8 cellular contexts compared by ENCODE assay signal in the genomic region with DNA sequence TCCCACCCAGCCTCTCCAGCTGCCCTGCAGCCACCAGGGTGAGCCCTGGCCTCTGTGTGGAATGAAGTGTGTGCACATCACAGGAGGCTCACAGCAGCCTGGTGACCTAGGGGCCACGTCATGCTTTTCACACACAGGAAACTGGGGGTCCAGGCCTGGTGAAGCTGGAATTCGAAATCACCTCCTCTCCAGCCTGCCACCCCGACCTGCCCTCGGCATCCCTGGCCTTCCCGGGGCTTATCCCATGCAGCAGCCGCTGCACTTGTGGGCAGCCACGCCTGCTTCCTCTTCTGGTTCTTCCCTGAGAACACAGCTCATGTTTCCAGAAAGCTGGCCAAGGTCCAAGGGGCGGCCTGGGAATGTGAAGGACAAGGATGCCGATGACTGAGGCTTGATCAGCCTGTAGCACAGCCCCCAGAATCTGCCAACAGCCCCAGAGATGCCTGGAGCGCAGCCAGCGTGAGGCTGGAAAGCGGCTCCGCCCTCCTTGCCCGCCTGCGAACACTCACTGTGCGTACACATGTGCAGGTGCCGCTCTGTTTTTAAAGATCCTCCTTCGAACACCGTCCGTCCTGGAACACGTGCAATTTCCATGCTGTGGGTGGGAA. TPM values are rescaled to one million over a fixed set of nuclear protein-coding genes. Genes with fewer than 3 reads are reported as not detected.
DNase-seq lines count a peak whose midpoint lies in the region; ATAC-seq and TF ChIP-seq lines count a peak whose summit lies in the region.

No MANE protein-coding gene starts in this region.

- no peaks in the 10 kb centered on the region for H3K9me2 ChIP-seq in GM23338 (ENCODE audit: insufficient read depth)

- no peak overlapping the region; the same call in 2 of the 3 replicates for H3K4me3 Mint-ChIP-seq in GM23338
- no peak overlapping the region for H3K4me3 Mint-ChIP-seq in activated naive CD8-positive, alpha-beta T cell treated with anti-CD3 and anti-CD28 coated beads, Interleukin-2, amount 50 U/mL, for 24 hours

- no peaks in the 10 kb centered on the region for H3K9me3 Mint-ChIP-seq in GM23338
- no peaks in the 10 kb centered on the region for H3K9me3 Mint-ChIP-seq in activated naive CD8-positive, alpha-beta T cell treated with anti-CD3 and anti-CD28 coated beads, Interleukin-2, amount 50 U/mL, for 24 hours

- no peak for ATAC-seq in GM23338
- no peak for ATAC-seq in activated naive CD8-positive, alpha-beta T cell treated with anti-CD3 and anti-CD28 coated beads, Interleukin-2, amount 50 U/mL, for 24 hours

- H4K20me1 ChIP-seq in GM23338 (replicated peaks; ENCODE audit: insufficient read depth): no peaks in the 10 kb centered on the region

- no peak overlapping the region for H3K4me3 ChIP-seq in GM23338

- peaks cover 3% of the 10 kb centered on the region; the same call in 1 of the 2 replicates for H3K4me1 ChIP-seq in GM23338 (ENCODE audit: insufficient read depth)

- no peaks in the 10 kb centered on the region for H3F3A ChIP-seq in GM23338 (replicated peaks; ENCODE audit: low read depth)

- H3K36me3 Mint-ChIP-seq in GM23338 (ENCODE audit: low read depth): no peaks in the 10 kb centered on the region
- no peaks in the 10 kb centered on the region for H3K36me3 Mint-ChIP-seq in activated naive CD8-positive, alpha-beta T cell treated with anti-CD3 and anti-CD28 coated beads, Interleukin-2, amount 50 U/mL, for 24 hours (ENCODE audit: low read depth)

- H3K27ac ChIP-seq in GM23338 (ENCODE audit: low read depth): no peak overlapping the region

- peaks cover 19% of the 10 kb centered on the region for H3K27me3 Mint-ChIP-seq in GM23338 (ENCODE audit: insufficient read depth, low read depth, poor library complexity)
- peaks cover 12% of the 10 kb centered on the region for H3K27me3 Mint-ChIP-seq in activated naive CD8-positive, alpha-beta T cell treated with anti-CD3 and anti-CD28 coated beads, Interleukin-2, amount 50 U/mL, for 24 hours

- H3K4me1 Mint-ChIP-seq in GM23338: peaks cover 5% of the 10 kb centered on the region; the same call in 2 of the 3 replicates
- H3K4me1 Mint-ChIP-seq in activated naive CD8-positive, alpha-beta T cell treated with anti-CD3 and anti-CD28 coated beads, Interleukin-2, amount 50 U/mL, for 24 hours: peaks cover 4% of the 10 kb centered on the region

- H3K79me2 ChIP-seq in GM23338 (replicated peaks; ENCODE audit: insufficient read depth): no peaks in the 10 kb centered on the region

- H3K36me3 ChIP-seq in GM23338 (ENCODE audit: insufficient read depth): no peaks in the 10 kb centered on the region

- no peak overlapping the region for H2AFZ ChIP-seq in GM23338

- TF ChIP-seq CTCF in GM23338 (conservative IDR thresholded peaks at IDR 0.05; ENCODE audit: low read depth in 2 of 2): no peak

- H3K27ac Mint-ChIP-seq in GM23338: no peak overlapping the region
- no peak overlapping the region for H3K27ac Mint-ChIP-seq in activated naive CD8-positive, alpha-beta T cell treated with anti-CD3 and anti-CD28 coated beads, Interleukin-2, amount 50 U/mL, for 24 hours

- peaks cover 15% of the 10 kb centered on the region for H3K27me3 ChIP-seq in GM23338 (ENCODE audit: insufficient read depth)

- no peak overlapping the region for H3K4me2 ChIP-seq in GM23338

- peak; percentile 78 for DNase-seq in HCEC 1CT
- DNase-seq in NCI-H524 (lab: John Stamatoyannopoulos, UW): peak; percentile 91 to 95
- DNase-seq in epidermal melanocyte (ENCODE audit: insufficient read length, low spot score): peak; percentile 86
- DNase-seq in non-pigmented ciliary epithelial cell (ENCODE audit: low read depth): peak; percentile 63
- DNase-seq in stimulated activated CD4-positive, alpha-beta T cell treated with anti-CD3 and anti-CD28 coated beads, Interleukin-4, amount 100 ng/mL, for 1 hour: no peak
- DNase-seq in stimulated activated CD4-positive, alpha-beta T cell treated with anti-CD3 and anti-CD28 coated beads, Interleukin-1b, Interleukin-23, amount 100 ng/mL, for 48 hours: no peak
- DNase-seq in GM23338 (ENCODE audit: low spot score): no peak
- no peak for DNase-seq in activated naive CD8-positive, alpha-beta T cell treated with anti-CD3 and anti-CD28 coated beads, Interleukin-2, amount 50 U/mL, for 24 hours

TF ChIP-seq in GM23338, 12 proteins besides CTCF, POLR2A, EP300 and RAD21:
- TF ChIP-seq STAT1 (IDR thresholded peaks at IDR 0.05; ENCODE audit: unreplicated experiment) (no peak), NANOG (IDR thresholded peaks at IDR 0.05; ENCODE audit: borderline replicate concordance) (no peak), EZH2phosphoT487 (IDR thresholded peaks at IDR 0.05; ENCODE audit: unreplicated experiment) (no peak), JUNB (IDR thresholded peaks at IDR 0.05; ENCODE audit: unreplicated experiment) (no peak)
- TF ChIP-seq, protein P1, sequence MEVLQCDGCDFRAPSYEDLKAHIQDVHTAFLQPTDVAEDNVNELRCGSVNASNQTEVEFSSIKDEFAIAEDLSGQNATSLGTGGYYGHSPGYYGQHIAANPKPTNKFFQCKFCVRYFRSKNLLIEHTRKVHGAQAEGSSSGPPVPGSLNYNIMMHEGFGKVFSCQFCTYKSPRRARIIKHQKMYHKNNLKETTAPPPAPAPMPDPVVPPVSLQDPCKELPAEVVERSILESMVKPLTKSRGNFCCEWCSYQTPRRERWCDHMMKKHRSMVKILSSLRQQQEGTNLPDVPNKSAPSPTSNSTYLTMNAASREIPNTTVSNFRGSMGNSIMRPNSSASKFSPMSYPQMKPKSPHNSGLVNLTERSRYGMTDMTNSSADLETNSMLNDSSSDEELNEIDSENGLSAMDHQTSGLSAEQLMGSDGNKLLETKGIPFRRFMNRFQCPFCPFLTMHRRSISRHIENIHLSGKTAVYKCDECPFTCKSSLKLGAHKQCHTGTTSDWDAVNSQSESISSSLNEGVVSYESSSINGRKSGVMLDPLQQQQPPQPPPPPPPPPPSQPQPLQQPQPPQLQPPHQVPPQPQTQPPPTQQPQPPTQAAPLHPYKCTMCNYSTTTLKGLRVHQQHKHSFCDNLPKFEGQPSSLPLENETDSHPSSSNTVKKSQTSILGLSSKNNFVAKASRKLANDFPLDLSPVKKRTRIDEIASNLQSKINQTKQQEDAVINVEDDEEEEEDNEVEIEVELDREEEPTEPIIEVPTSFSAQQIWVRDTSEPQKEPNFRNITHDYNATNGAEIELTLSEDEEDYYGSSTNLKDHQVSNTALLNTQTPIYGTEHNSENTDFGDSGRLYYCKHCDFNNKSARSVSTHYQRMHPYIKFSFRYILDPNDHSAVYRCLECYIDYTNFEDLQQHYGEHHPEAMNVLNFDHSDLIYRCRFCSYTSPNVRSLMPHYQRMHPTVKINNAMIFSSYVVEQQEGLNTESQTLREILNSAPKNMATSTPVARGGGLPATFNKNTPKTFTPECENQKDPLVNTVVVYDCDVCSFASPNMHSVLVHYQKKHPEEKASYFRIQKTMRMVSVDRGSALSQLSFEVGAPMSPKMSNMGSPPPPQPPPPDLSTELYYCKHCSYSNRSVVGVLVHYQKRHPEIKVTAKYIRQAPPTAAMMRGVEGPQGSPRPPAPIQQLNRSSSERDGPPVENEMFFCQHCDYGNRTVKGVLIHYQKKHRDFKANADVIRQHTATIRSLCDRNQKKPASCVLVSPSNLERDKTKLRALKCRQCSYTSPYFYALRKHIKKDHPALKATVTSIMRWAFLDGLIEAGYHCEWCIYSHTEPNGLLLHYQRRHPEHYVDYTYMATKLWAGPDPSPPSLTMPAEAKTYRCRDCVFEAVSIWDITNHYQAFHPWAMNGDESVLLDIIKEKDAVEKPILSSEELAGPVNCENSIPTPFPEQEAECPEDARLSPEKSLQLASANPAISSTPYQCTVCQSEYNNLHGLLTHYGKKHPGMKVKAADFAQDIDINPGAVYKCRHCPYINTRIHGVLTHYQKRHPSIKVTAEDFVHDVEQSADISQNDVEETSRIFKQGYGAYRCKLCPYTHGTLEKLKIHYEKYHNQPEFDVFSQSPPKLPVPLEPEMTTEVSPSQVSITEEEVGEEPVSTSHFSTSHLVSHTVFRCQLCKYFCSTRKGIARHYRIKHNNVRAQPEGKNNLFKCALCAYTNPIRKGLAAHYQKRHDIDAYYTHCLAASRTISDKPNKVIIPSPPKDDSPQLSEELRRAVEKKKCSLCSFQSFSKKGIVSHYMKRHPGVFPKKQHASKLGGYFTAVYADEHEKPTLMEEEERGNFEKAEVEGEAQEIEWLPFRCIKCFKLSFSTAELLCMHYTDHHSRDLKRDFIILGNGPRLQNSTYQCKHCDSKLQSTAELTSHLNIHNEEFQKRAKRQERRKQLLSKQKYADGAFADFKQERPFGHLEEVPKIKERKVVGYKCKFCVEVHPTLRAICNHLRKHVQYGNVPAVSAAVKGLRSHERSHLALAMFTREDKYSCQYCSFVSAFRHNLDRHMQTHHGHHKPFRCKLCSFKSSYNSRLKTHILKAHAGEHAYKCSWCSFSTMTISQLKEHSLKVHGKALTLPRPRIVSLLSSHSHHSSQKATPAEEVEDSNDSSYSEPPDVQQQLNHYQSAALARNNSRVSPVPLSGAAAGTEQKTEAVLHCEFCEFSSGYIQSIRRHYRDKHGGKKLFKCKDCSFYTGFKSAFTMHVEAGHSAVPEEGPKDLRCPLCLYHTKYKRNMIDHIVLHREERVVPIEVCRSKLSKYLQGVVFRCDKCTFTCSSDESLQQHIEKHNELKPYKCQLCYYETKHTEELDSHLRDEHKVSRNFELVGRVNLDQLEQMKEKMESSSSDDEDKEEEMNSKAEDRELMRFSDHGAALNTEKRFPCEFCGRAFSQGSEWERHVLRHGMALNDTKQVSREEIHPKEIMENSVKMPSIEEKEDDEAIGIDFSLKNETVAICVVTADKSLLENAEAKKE (CRISPR knock-in tag; IDR thresholded peaks at IDR 0.05): no peak
TF ChIP-seq in GM23338: peak in this region for 0.

RNA-seq across cellular contexts. Expression of a gene that starts 4.2 kb away (rescaled TPM):
- 1.4 and 1.7 TPM in 2 replicates for total RNA-seq in GM23338 (2014; rRNA removed; shearing (Covaris generic))
- 0.15 and 0.52 TPM in 2 replicates for polyA plus RNA-seq in GM23338 (2016; fragmentation: Nextera tagmentation; extraction: Ambion mirVana)

Comparison
In these comparisons a context has a peak if more than half of its experiments do, and no peak if none do; other contexts are left out.
1. DNase-seq: peak in HCEC 1CT (single experiment), NCI-H524 (2 of 2), epidermal melanocyte (single experiment) and non-pigmented ciliary epithelial cell (single experiment); none in stimulated activated CD4-positive, alpha-beta T cell treated with anti-CD3 and anti-CD28 coated beads, Interleukin-4, amount 100 ng/mL, for 1 hour (single experiment), stimulated activated CD4-positive, alpha-beta T cell treated with anti-CD3 and anti-CD28 coated beads, Interleukin-1b, Interleukin-23, amount 100 ng/mL, for 48 hours (single experiment), GM23338 (single experiment) and activated naive CD8-positive, alpha-beta T cell treated with anti-CD3 and anti-CD28 coated beads, Interleukin-2, amount 50 U/mL, for 24 hours (single experiment).